ENCODE assay signal across 18 cellular contexts in the genomic region with DNA sequence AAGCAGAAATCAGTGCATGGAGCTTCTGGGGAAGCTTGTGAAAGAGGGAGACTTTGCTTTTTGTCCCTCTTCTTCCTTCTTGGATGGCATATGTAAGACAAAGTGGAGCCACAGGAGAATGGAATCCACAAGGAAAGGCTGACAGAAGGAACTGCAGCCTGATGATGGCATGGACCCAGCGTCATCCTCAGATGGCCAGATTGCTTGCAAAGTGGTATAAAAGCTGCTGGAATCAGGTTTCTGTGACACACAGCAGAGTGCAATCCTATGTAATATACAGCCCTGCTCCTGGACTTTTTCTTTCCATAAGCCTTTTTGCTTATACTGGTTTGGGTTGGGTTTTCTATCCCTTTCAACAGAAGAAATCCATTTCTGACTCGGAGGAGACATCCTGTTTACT. TPM values are rescaled to one million over a fixed set of nuclear protein-coding genes. Genes with fewer than 3 reads are reported as not detected.
DNase-seq lines count a peak whose midpoint lies in the region; ATAC-seq and TF ChIP-seq lines count a peak whose summit lies in the region.
"Had no signal": no experiment of that assay in that cellular context is flagged by ENCODE, and none has a peak within 500 bp of the region (broad histone marks: within the 10 kb centered on the region; RNA-seq: fewer than 3 reads in every experiment).

No MANE protein-coding gene starts in this region.

- H3K4me3 ChIP-seq in Panc1 (ENCODE audit: low read depth in 2 of 2, low read length in 2 of 2) (no peak overlapping the region), fibroblast of the aortic adventitia (ENCODE audit: low read depth, low read length) (no peak overlapping the region), rectal smooth muscle tissue (ENCODE audit: low read length) (no peak overlapping the region), suprapubic skin (no peak overlapping the region)
- H3K4me3 ChIP-seq in effector memory CD4-positive, alpha-beta T cell (ENCODE audit: insufficient read depth, low read depth, low read length, poor library complexity, severe bottlenecking) = no peak overlapping the region
- H3K4me3 ChIP-seq: tibial nerve had no signal

- H3K4me1 ChIP-seq in Panc1 (ENCODE audit: control insufficient read depth, insufficient read depth, low read length) (peaks cover 14% of the 10 kb centered on the region), rectal smooth muscle tissue (ENCODE audit: control insufficient read depth, insufficient read depth, low read length) (peaks cover 13% of the 10 kb centered on the region), suprapubic skin (peaks cover 10% of the 10 kb centered on the region)
- no peaks in the 10 kb centered on the region for H3K4me1 ChIP-seq in effector memory CD4-positive, alpha-beta T cell (ENCODE audit: control insufficient read depth, insufficient read depth, low read length, poor library complexity, severe bottlenecking)

- H3K9me3 ChIP-seq in Panc1 (ENCODE audit: control insufficient read depth, insufficient read depth, low read depth, low read length) = no peaks in the 10 kb centered on the region
- no peaks in the 10 kb centered on the region for H3K9me3 ChIP-seq in effector memory CD4-positive, alpha-beta T cell (ENCODE audit: control insufficient read depth, low read length)
- H3K9me3 ChIP-seq in suprapubic skin = no peaks in the 10 kb centered on the region
- H3K9me3 ChIP-seq: tibial nerve had no signal

- H3K36me3 ChIP-seq in Panc1 (ENCODE audit: control insufficient read depth, insufficient read depth, low read length) = no peaks in the 10 kb centered on the region
- H3K36me3 ChIP-seq in rectal smooth muscle tissue (ENCODE audit: control insufficient read depth, insufficient read depth, low read length) = no peaks in the 10 kb centered on the region
- no peaks in the 10 kb centered on the region for H3K36me3 ChIP-seq in effector memory CD4-positive, alpha-beta T cell (ENCODE audit: control insufficient read depth, insufficient read depth, low read length)
- no peaks in the 10 kb centered on the region for H3K36me3 ChIP-seq in suprapubic skin
- H3K36me3 ChIP-seq: tibial nerve had no signal

- no peak for TF ChIP-seq CTCF in Panc1 (IDR thresholded peaks at IDR 0.05)
- TF ChIP-seq CTCF in fibroblast of the aortic adventitia (IDR thresholded peaks at IDR 0.05; ENCODE audit: insufficient read depth, low read length) = no peak
- TF ChIP-seq CTCF in suprapubic skin (IDR thresholded peaks at IDR 0.05) = no peak

- no peaks in the 10 kb centered on the region for H3K27me3 ChIP-seq in Panc1 (ENCODE audit: control insufficient read depth, insufficient read depth, low read length)
- no peaks in the 10 kb centered on the region for H3K27me3 ChIP-seq in rectal smooth muscle tissue (ENCODE audit: control insufficient read depth, insufficient read depth, low read length)
- H3K27me3 ChIP-seq in effector memory CD4-positive, alpha-beta T cell (replicated peaks; ENCODE audit: control insufficient read depth, insufficient read depth, low read length, poor library complexity, severe bottlenecking) = no peaks in the 10 kb centered on the region
- H3K27me3 ChIP-seq in suprapubic skin = no peaks in the 10 kb centered on the region
- H3K27me3 ChIP-seq: tibial nerve had no signal

- H3K27ac ChIP-seq in Panc1 (ENCODE audit: low read length) (peak overlapping the region; percentile 75), rectal smooth muscle tissue (ENCODE audit: low read depth, low read length) (peak overlapping the region; percentile 45), suprapubic skin (no peak overlapping the region)
- H3K27ac ChIP-seq in effector memory CD4-positive, alpha-beta T cell (ENCODE audit: insufficient read depth, low read length, poor library complexity, severe bottlenecking) = no peak overlapping the region
- H3K27ac ChIP-seq: C4-2B, KMS-11 had no signal

- POLR2A ChIA-PET in Panc1 (lab: Charles Lee) = no interaction called here

- intact Hi-C loops in Panc1 (cut with micrococcal nuclease; ENCODE audit: unreplicated experiment) = no loop called here

- CTCF ChIA-PET in Panc1 (lab: Charles Lee) = no interaction called here

- BruUV-seq in Panc1 (replicated peaks; lab: Mats Ljungman, UMichigan) = no TSS peak

- DNase-seq in AG08396 (ENCODE audit: low spot score) = peak; percentile 53
- no peak for DNase-seq in Panc1 (ENCODE audit: low read depth, low spot score)
- DNase-seq in fibroblast of the aortic adventitia (ENCODE audit: low read depth) = peak; percentile 78
- DNase-seq in effector memory CD4-positive, alpha-beta T cell = no peak
- no peak for DNase-seq in COLO668 (lab: John Stamatoyannopoulos, UW; ENCODE audit: unreplicated experiment)
- DNase-seq in suprapubic skin (ENCODE audit: low spot score in 2 of 2) = no peak
- DNase-seq: activated CD8-positive, alpha-beta T cell treated with anti-CD3 and anti-CD28 coated beads for 36 hours; activated effector memory CD4-positive, alpha-beta T cell treated with Interleukin-2 at 50 U/mL for 16 hours; GOT3; head of caudate nucleus; NCI-H1694; NCI-H526; stimulated activated CD4-positive, alpha-beta T cell treated with anti-CD3 and anti-CD28 coated beads, Interleukin-15, amount 100 ng/mL, for 24 hours had no signal

- WGBS in suprapubic skin = 69% methylated on average over 2 of the region's 2 CpGs

- no peak for ATAC-seq in Panc1
- no peak for ATAC-seq in HG03442 (IDR thresholded peaks at IDR 0.05; ENCODE audit: unreplicated experiment)
- ATAC-seq: activated CD8-positive, alpha-beta T cell treated with anti-CD3 and anti-CD28 coated beads for 36 hours had no signal

- TF ChIP-seq EP300 in suprapubic skin (IDR thresholded peaks at IDR 0.05) = no peak

- TF ChIP-seq POLR2A in suprapubic skin (IDR thresholded peaks at IDR 0.05) = no peak

- H3K9ac ChIP-seq in rectal smooth muscle tissue (ENCODE audit: low read length) = no peak overlapping the region
- H3K9ac ChIP-seq: KMS-11 had no signal

- in situ Hi-C loops in Panc1 (cut with HindIII; ENCODE audit: low pct_unique_long_range_greater_than_20kb, low sequenced_read_pairs) = no loop called here

RNA-seq across cellular contexts. Expression of a gene that starts 31.5 kb away (rescaled TPM):
- 228 TPM for total RNA-seq in Panc1 (2021; ENCODE audit: unreplicated experiment)
- polyA plus RNA-seq in Panc1 (2012; ENCODE audit: insufficient read length) = 986 TPM
- 1,011 and 5,653 TPM in 2 replicates for total RNA-seq in fibroblast of the aortic adventitia (ENCODE audit: low replicate concordance)
- total RNA-seq in suprapubic skin = 100 to 1,000 TPM; 265 to 337 (median 270) TPM
- total RNA-seq: activated CD8-positive, alpha-beta T cell treated with anti-CD3 and anti-CD28 coated beads for 36 hours had no signal

RNA-seq across cellular contexts. Expression of a gene that starts 40.3 kb away (rescaled TPM):
- total RNA-seq in Panc1 (2021; ENCODE audit: unreplicated experiment) (202 TPM), fibroblast of the aortic adventitia (ENCODE audit: low replicate concordance) (28.6 and 66.6 TPM in 2 replicates), suprapubic skin (100 to 1,000 TPM in 1 of 4 donors, 10 to 100 TPM in 3; 59.0 to 185 (median 92.1) TPM)
- 298 TPM for polyA plus RNA-seq in Panc1 (2012; ENCODE audit: insufficient read length)

RNA-seq across cellular contexts. Expression of a gene that starts 53.6 kb away (rescaled TPM):
- total RNA-seq in Panc1 (2021; ENCODE audit: unreplicated experiment) (290 TPM), fibroblast of the aortic adventitia (ENCODE audit: low replicate concordance) (161 and 239 TPM in 2 replicates), suprapubic skin (100 to 1,000 TPM; 111 to 116 (median 113) TPM)
- 138 TPM for polyA plus RNA-seq in Panc1 (2012; ENCODE audit: insufficient read length)

Comparison
In these comparisons a context has a peak if more than half of its experiments do, and no peak if none do; other contexts are left out.
1. DNase-seq: peak in AG08396 (single experiment) and fibroblast of the aortic adventitia (single experiment); none in Panc1 (single experiment), effector memory CD4-positive, alpha-beta T cell (0 of 3), COLO668 (single experiment) and suprapubic skin (0 of 2).
2. H3K27ac ChIP-seq: peak in Panc1 (single experiment) and rectal smooth muscle tissue (single experiment); none in effector memory CD4-positive, alpha-beta T cell (single experiment) and suprapubic skin (single experiment).